17 cellular contexts compared by ENCODE assay signal in genomic region chr2:37388074-37388473, GRCh38. TPM values are rescaled to one million over a fixed set of nuclear protein-coding genes. Genes with fewer than 3 reads are reported as not detected.
DNase-seq lines count a peak whose midpoint lies in the region; ATAC-seq, FAIRE-seq and TF ChIP-seq lines count a peak whose summit lies in the region.
"Had no signal": no experiment of that assay in that cellular context is flagged by ENCODE, and none has a peak within 500 bp of the region (broad histone marks: within the 10 kb centered on the region; RNA-seq: fewer than 3 reads in every experiment).

No MANE protein-coding gene starts in this region.

- H3K9me3 ChIP-seq in esophagus muscularis mucosa (no peaks in the 10 kb centered on the region), osteoblast (ENCODE audit: low read depth, low read length) (no peaks in the 10 kb centered on the region), colonic mucosa (no peaks in the 10 kb centered on the region), sigmoid colon (no peaks in the 10 kb centered on the region)

- H3K4me1 ChIP-seq in esophagus muscularis mucosa (peaks cover 5 to 15% (median 11%) of the 10 kb centered on the region in 4 donors), osteoblast (ENCODE audit: insufficient read depth, low read length) (peaks cover 49% of the 10 kb centered on the region), colonic mucosa (peaks cover 5% of the 10 kb centered on the region), sigmoid colon (peaks cover 0 to 18% (median 2%) of the 10 kb centered on the region in 4 donors)

- intact Hi-C loops in esophagus muscularis mucosa (cut with DNase I) (no loop called here), colonic mucosa (cut with DNase I) (no loop called here), sigmoid colon (cut with DNase I) (no loop called here)

- peak overlapping the region; percentile 77 for H3K4me2 ChIP-seq in osteoblast (ENCODE audit: insufficient read depth, low read length)

- no peak overlapping the region for H3K27ac ChIP-seq in esophagus muscularis mucosa (replicated peaks in 1 of 4)
- peak overlapping the region; percentile 86 for H3K27ac ChIP-seq in osteoblast (ENCODE audit: low read depth, low read length)
- H3K27ac ChIP-seq in colonic mucosa = no peak overlapping the region
- no peak overlapping the region for H3K27ac ChIP-seq in sigmoid colon
- H3K27ac ChIP-seq: C4-2B had no signal

- H4K20me1 ChIP-seq in osteoblast (ENCODE audit: insufficient read depth, low read length) = no peaks in the 10 kb centered on the region

- TF ChIP-seq POLR2A in esophagus muscularis mucosa (IDR thresholded peaks at IDR 0.05; ENCODE audit: low read depth) (no peak), sigmoid colon (IDR thresholded peaks at IDR 0.05) (no peak)

- no peak for ATAC-seq in GM19324 (IDR thresholded peaks at IDR 0.05; ENCODE audit: low FRiP score, unreplicated experiment)
- ATAC-seq: activated T-helper 17 cell treated with anti-CD3 and anti-CD28 coated beads, Interleukin-2, amount 50 U/mL, for 72 hours; stimulated activated naive B cell treated with anti-CD40 and anti-IgM and Interleukin-4, amounts not matched to agents 10 μg/mL and 1 μg/mL and 100 μg/mL, for 72 hours had no signal

- H3K27me3 ChIP-seq in esophagus muscularis mucosa = no peaks in the 10 kb centered on the region
- no peaks in the 10 kb centered on the region for H3K27me3 ChIP-seq in osteoblast (ENCODE audit: insufficient read depth, low read length)
- no peaks in the 10 kb centered on the region for H3K27me3 ChIP-seq in colonic mucosa
- H3K27me3 ChIP-seq in sigmoid colon = no peaks in the 10 kb centered on the region

- whole genome bisulfite sequencing in esophagus muscularis mucosa = 84% methylated on average over 2 of the region's 2 CpGs
- WGBS in sigmoid colon, 2 donors = 96% methylated on average over 2 of the region's 2 CpGs

- TF ChIP-seq EP300 in esophagus muscularis mucosa (IDR thresholded peaks at IDR 0.05) = no peak
- TF ChIP-seq EP300 in sigmoid colon (IDR thresholded peaks at IDR 0.05) = no peak

- H3K36me3 ChIP-seq in esophagus muscularis mucosa (no peaks in the 10 kb centered on the region), osteoblast (ENCODE audit: insufficient read depth, low read length) (no peaks in the 10 kb centered on the region), colonic mucosa (no peaks in the 10 kb centered on the region), sigmoid colon (no peaks in the 10 kb centered on the region)

- DNase-seq in EL (peak; percentile 61), NCI-H226 (peak; percentile 72), esophagus muscularis mucosa (ENCODE audit: extremely low spot score) (peak; percentile 34), osteoblast (ENCODE audit: insufficient read length, low spot score, missing footprints) (peak; percentile 39), colonic mucosa (no peak), frontal cortex (ENCODE audit: low spot score in 2 of 2) (no peak), sigmoid colon (no peak)
- DNase-seq: amygdala; dermis blood vessel endothelial cell; immature natural killer cell; Karpas-422; NCI-H446 treated with DMSO at 0.1 percent for 48 hours; stimulated activated naive B cell treated with anti-CD40 and anti-IgM and Interleukin-4, amounts not matched to agents 10 μg/mL and 1 μg/mL and 100 μg/mL, for 72 hours had no signal

- no peak overlapping the region for H3K9ac ChIP-seq in colonic mucosa (ENCODE audit: low read depth in 2 of 2, low read length in 2 of 2)

- TF ChIP-seq CTCF in esophagus muscularis mucosa (IDR thresholded peaks at IDR 0.05) = no peak
- TF ChIP-seq CTCF in osteoblast (IDR thresholded peaks at IDR 0.05; ENCODE audit: extremely low read depth, low read depth, low read length) = no peak
- TF ChIP-seq CTCF in colonic mucosa (IDR thresholded peaks at IDR 0.05) = no peak
- no peak for TF ChIP-seq CTCF in sigmoid colon (IDR thresholded peaks at IDR 0.05)

- no peak overlapping the region for H2AFZ ChIP-seq in osteoblast (ENCODE audit: low read length)

- FAIRE-seq in frontal cortex (lab: Jason Lieb, UNC) = no peak

- H3K4me3 ChIP-seq in esophagus muscularis mucosa (no peak overlapping the region), osteoblast (ENCODE audit: insufficient read depth, low read length) (no peak overlapping the region), colonic mucosa (no peak overlapping the region), sigmoid colon (no peak overlapping the region)
- H3K4me3 ChIP-seq: skin epidermis had no signal

- no peaks in the 10 kb centered on the region for H3K79me2 ChIP-seq in osteoblast (ENCODE audit: insufficient read depth, low read length)

RNA-seq across cellular contexts. Expression of gene QPCT, which starts 43.6 kb away (rescaled TPM):
- total RNA-seq in esophagus muscularis mucosa (1 to 10 TPM; 1.2 to 5.1 (median 4.0) TPM), osteoblast (25.0 and 25.7 TPM in 2 replicates), colonic mucosa (10 to 100 TPM in 1 of 2 donors, 1 to 10 TPM in 1; 5.3 to 10.7 TPM), frontal cortex (22.0 TPM), sigmoid colon (10 to 100 TPM; 65.8 to 94.9 (median 75.0) TPM)
- 1 to 10 TPM; 1.2 to 5.9 (median 2.5) TPM for polyA plus RNA-seq in sigmoid colon

Comparison
In these comparisons a context has a peak if more than half of its experiments do, and no peak if none do; other contexts are left out.
1. DNase-seq: peak in EL (single experiment), NCI-H226 (single experiment), esophagus muscularis mucosa (single experiment) and osteoblast (single experiment); none in colonic mucosa (single experiment), frontal cortex (0 of 2) and sigmoid colon (single experiment).